Comparison of ENCODE assay signal across 17 cellular contexts in genomic region chr19:56993851-56994250, GRCh38.
DNase-seq lines count a peak whose midpoint lies in the region; ATAC-seq and TF ChIP-seq lines count a peak whose summit lies in the region.
"Had no signal": no experiment of that assay in that cellular context is flagged by ENCODE, and none has a peak within 500 bp of the region (broad histone marks: within the 10 kb centered on the region; RNA-seq: fewer than 3 reads in every experiment).

No MANE protein-coding gene starts in this region.

- H3K4me1 Mint-ChIP-seq in endothelial cell (ENCODE audit: unreplicated experiment) (no peaks in the 10 kb centered on the region), nephron progenitor cell (no peaks in the 10 kb centered on the region)
- no peaks in the 10 kb centered on the region for H3K4me1 Mint-ChIP-seq in natural killer cell treated with Interleukin-12 subunit alpha and Interleukin-12 subunit beta and Interleukin-15 and Interleukin-18, amount 100 ng/mL, for 72 hours (ENCODE audit: low read depth in 2 of 2)
- H3K4me1 Mint-ChIP-seq: CD4-positive, CD25-positive, alpha-beta regulatory T cell; CD8-positive, alpha-beta memory T cell had no signal

- ATAC-seq in natural killer cell treated with Interleukin-12 subunit alpha and Interleukin-12 subunit beta and Interleukin-15 and Interleukin-18, amount 100 ng/mL, for 72 hours, result no peak
- ATAC-seq in HG03175 (IDR thresholded peaks at IDR 0.05; ENCODE audit: unreplicated experiment), result no peak
- ATAC-seq: HCT116 had no signal

- DNase-seq in endothelial cell (ENCODE audit: low spot score), result no peak
- no peak for DNase-seq in nephron progenitor cell
- peak; percentile 70 for DNase-seq in pons (ENCODE audit: low spot score)
- DNase-seq in natural killer cell treated with Interleukin-12 subunit alpha and Interleukin-12 subunit beta and Interleukin-15 and Interleukin-18, amount 100 ng/mL, for 72 hours (ENCODE audit: low spot score), result no peak
- DNase-seq in DMS 273 (lab: John Stamatoyannopoulos, UW; ENCODE audit: unreplicated experiment), result no peak
- no peak for DNase-seq in NCI-H2171 (lab: John Stamatoyannopoulos, UW)
- DNase-seq: ACHN; BE2C; C1 segment of cervical spinal cord; CD4-positive, CD25-positive, alpha-beta regulatory T cell; CD8-positive, alpha-beta memory T cell; COR-L47; GOT3; H7; HFFc6 had no signal

- H3K4me3 Mint-ChIP-seq in endothelial cell (ENCODE audit: unreplicated experiment) (peak overlapping the region; percentile 52), nephron progenitor cell (no peak overlapping the region)
- H3K4me3 Mint-ChIP-seq in natural killer cell treated with Interleukin-12 subunit alpha and Interleukin-12 subunit beta and Interleukin-15 and Interleukin-18, amount 100 ng/mL, for 72 hours, result no peak overlapping the region
- H3K4me3 Mint-ChIP-seq: CD4-positive, CD25-positive, alpha-beta regulatory T cell; CD8-positive, alpha-beta memory T cell; HFFc6 had no signal

- peaks cover 49% of the 10 kb centered on the region for H3K9me3 Mint-ChIP-seq in endothelial cell (ENCODE audit: unreplicated experiment)
- H3K9me3 Mint-ChIP-seq in nephron progenitor cell, result peaks cover 92% of the 10 kb centered on the region
- H3K9me3 Mint-ChIP-seq in natural killer cell treated with Interleukin-12 subunit alpha and Interleukin-12 subunit beta and Interleukin-15 and Interleukin-18, amount 100 ng/mL, for 72 hours, result peaks cover 35% of the 10 kb centered on the region

- H3K27me3 Mint-ChIP-seq in endothelial cell (ENCODE audit: unreplicated experiment), result peaks cover 7% of the 10 kb centered on the region
- H3K27me3 Mint-ChIP-seq in nephron progenitor cell (ENCODE audit: low read depth, poor library complexity), result peaks cover 5% of the 10 kb centered on the region
- no peaks in the 10 kb centered on the region for H3K27me3 Mint-ChIP-seq in natural killer cell treated with Interleukin-12 subunit alpha and Interleukin-12 subunit beta and Interleukin-15 and Interleukin-18, amount 100 ng/mL, for 72 hours
- H3K27me3 Mint-ChIP-seq: CD4-positive, CD25-positive, alpha-beta regulatory T cell had no signal

- TF ChIP-seq CTCF in endothelial cell (IDR thresholded peaks at IDR 0.05; ENCODE audit: unreplicated experiment) (no peak), nephron progenitor cell (IDR thresholded peaks at IDR 0.05) (no peak)

- H3K36me3 Mint-ChIP-seq in endothelial cell (ENCODE audit: low read depth, unreplicated experiment) (peaks cover 19% of the 10 kb centered on the region), nephron progenitor cell (ENCODE audit: low read depth) (peaks cover 5% of the 10 kb centered on the region)
- H3K36me3 Mint-ChIP-seq in natural killer cell treated with Interleukin-12 subunit alpha and Interleukin-12 subunit beta and Interleukin-15 and Interleukin-18, amount 100 ng/mL, for 72 hours, result peaks cover 29% of the 10 kb centered on the region
- H3K36me3 Mint-ChIP-seq: CD4-positive, CD25-positive, alpha-beta regulatory T cell had no signal

- no peak overlapping the region for H3K27ac Mint-ChIP-seq in endothelial cell (ENCODE audit: unreplicated experiment)
- H3K27ac Mint-ChIP-seq in nephron progenitor cell, result peak overlapping the region; percentile 17
- H3K27ac Mint-ChIP-seq in natural killer cell treated with Interleukin-12 subunit alpha and Interleukin-12 subunit beta and Interleukin-15 and Interleukin-18, amount 100 ng/mL, for 72 hours, result no peak overlapping the region
- H3K27ac Mint-ChIP-seq: CD4-positive, CD25-positive, alpha-beta regulatory T cell; CD8-positive, alpha-beta memory T cell; HFFc6 had no signal
